In genomic region chr2:15354596-15355359, GRCh38 we compare ENCODE assay signal across 19 cellular contexts.
"Had no signal": no experiment of that assay in that cellular context is flagged by ENCODE, and none has a peak within 500 bp of the region (broad histone marks: within the 10 kb centered on the region; RNA-seq: fewer than 3 reads in every experiment).

No MANE protein-coding gene starts in this region.

- H3K27me3 Mint-ChIP-seq: activated CD4-positive, alpha-beta memory T cell treated with anti-CD3 and anti-CD28 coated beads, Interleukin-2, amount 10 ng/mL, durations not matched to agents 7 days and 5 days; activated CD4-positive, alpha-beta T cell treated with anti-CD3 and anti-CD28 coated beads for 36 hours; activated CD8-positive, alpha-beta memory T cell treated with anti-CD3 and anti-CD28 coated beads, Interleukin-2, amount 10 ng/mL, durations not matched to agents 7 days and 5 days; activated naive CD8-positive, alpha-beta T cell treated with anti-CD3 and anti-CD28 coated beads, Interleukin-2, amount 10 ng/mL, durations not matched to agents 7 days and 5 days; brain; naive thymus-derived CD4-positive, alpha-beta T cell; T-helper 17 cell; type B pancreatic cell had no signal

- H3K4me3 Mint-ChIP-seq: activated CD4-positive, alpha-beta memory T cell treated with anti-CD3 and anti-CD28 coated beads, Interleukin-2, amount 10 ng/mL, durations not matched to agents 7 days and 5 days; activated CD4-positive, alpha-beta T cell treated with anti-CD3 and anti-CD28 coated beads for 36 hours; activated CD8-positive, alpha-beta memory T cell treated with anti-CD3 and anti-CD28 coated beads, Interleukin-2, amount 10 ng/mL, durations not matched to agents 7 days and 5 days; activated naive CD8-positive, alpha-beta T cell treated with anti-CD3 and anti-CD28 coated beads, Interleukin-2, amount 10 ng/mL, durations not matched to agents 7 days and 5 days; brain; immature natural killer cell; naive thymus-derived CD4-positive, alpha-beta T cell; T-helper 17 cell; type B pancreatic cell had no signal

- H3K36me3 ChIP-seq: colonic mucosa, ovary had no signal

- H3K27me3 ChIP-seq: colonic mucosa, ovary, right lobe of liver, stomach had no signal

- DNase-seq: activated CD4-positive, alpha-beta memory T cell treated with anti-CD3 and anti-CD28 coated beads, Interleukin-2, amount 10 ng/mL, durations not matched to agents 7 days and 5 days; activated CD4-positive, alpha-beta T cell treated with anti-CD3 and anti-CD28 coated beads for 36 hours; activated CD8-positive, alpha-beta memory T cell treated with anti-CD3 and anti-CD28 coated beads, Interleukin-2, amount 10 ng/mL, durations not matched to agents 7 days and 5 days; activated naive CD8-positive, alpha-beta T cell treated with anti-CD3 and anti-CD28 coated beads, Interleukin-2, amount 10 ng/mL, durations not matched to agents 7 days and 5 days; central memory CD4-positive, alpha-beta T cell; colonic mucosa; immature natural killer cell; mesenchymal stem cell; naive thymus-derived CD4-positive, alpha-beta T cell; ovary; psoas muscle; right lobe of liver; stimulated activated CD4-positive, alpha-beta T cell treated with anti-CD3 and anti-CD28 coated beads, Interleukin-4, amount 100 ng/mL, for 1 hour; stomach; T-helper 17 cell had no signal

- H3K27ac ChIP-seq: colonic mucosa, ovary, psoas muscle, right lobe of liver, stomach had no signal

- H3K4me1 Mint-ChIP-seq: activated CD4-positive, alpha-beta memory T cell treated with anti-CD3 and anti-CD28 coated beads, Interleukin-2, amount 10 ng/mL, durations not matched to agents 7 days and 5 days; activated CD4-positive, alpha-beta T cell treated with anti-CD3 and anti-CD28 coated beads for 36 hours; activated CD8-positive, alpha-beta memory T cell treated with anti-CD3 and anti-CD28 coated beads, Interleukin-2, amount 10 ng/mL, durations not matched to agents 7 days and 5 days; activated naive CD8-positive, alpha-beta T cell treated with anti-CD3 and anti-CD28 coated beads, Interleukin-2, amount 10 ng/mL, durations not matched to agents 7 days and 5 days; immature natural killer cell; naive thymus-derived CD4-positive, alpha-beta T cell; T-helper 17 cell had no signal

- H3K4me1 ChIP-seq: colonic mucosa had no signal

- H3K4me3 ChIP-seq: colonic mucosa, ovary, psoas muscle, right lobe of liver, smooth muscle cell, stomach had no signal

- H3K9me3 Mint-ChIP-seq: activated CD4-positive, alpha-beta memory T cell treated with anti-CD3 and anti-CD28 coated beads, Interleukin-2, amount 10 ng/mL, durations not matched to agents 7 days and 5 days; activated naive CD8-positive, alpha-beta T cell treated with anti-CD3 and anti-CD28 coated beads, Interleukin-2, amount 10 ng/mL, durations not matched to agents 7 days and 5 days; brain; immature natural killer cell; naive thymus-derived CD4-positive, alpha-beta T cell; type B pancreatic cell had no signal

- H3K27ac Mint-ChIP-seq: activated CD4-positive, alpha-beta memory T cell treated with anti-CD3 and anti-CD28 coated beads, Interleukin-2, amount 10 ng/mL, durations not matched to agents 7 days and 5 days; activated CD4-positive, alpha-beta T cell treated with anti-CD3 and anti-CD28 coated beads for 36 hours; activated CD8-positive, alpha-beta memory T cell treated with anti-CD3 and anti-CD28 coated beads, Interleukin-2, amount 10 ng/mL, durations not matched to agents 7 days and 5 days; activated naive CD8-positive, alpha-beta T cell treated with anti-CD3 and anti-CD28 coated beads, Interleukin-2, amount 10 ng/mL, durations not matched to agents 7 days and 5 days; immature natural killer cell; naive thymus-derived CD4-positive, alpha-beta T cell; T-helper 17 cell; type B pancreatic cell had no signal

- ATAC-seq: activated CD4-positive, alpha-beta T cell treated with anti-CD3 and anti-CD28 coated beads for 36 hours; activated CD8-positive, alpha-beta memory T cell treated with anti-CD3 and anti-CD28 coated beads, Interleukin-2, amount 10 ng/mL, durations not matched to agents 7 days and 5 days; esophagus mucosa; naive thymus-derived CD4-positive, alpha-beta T cell; right lobe of liver; T-helper 17 cell had no signal

- H3K4me2 ChIP-seq: smooth muscle cell had no signal
